Comparison of ENCODE assay signal across 1 cellular context in the genomic region with DNA sequence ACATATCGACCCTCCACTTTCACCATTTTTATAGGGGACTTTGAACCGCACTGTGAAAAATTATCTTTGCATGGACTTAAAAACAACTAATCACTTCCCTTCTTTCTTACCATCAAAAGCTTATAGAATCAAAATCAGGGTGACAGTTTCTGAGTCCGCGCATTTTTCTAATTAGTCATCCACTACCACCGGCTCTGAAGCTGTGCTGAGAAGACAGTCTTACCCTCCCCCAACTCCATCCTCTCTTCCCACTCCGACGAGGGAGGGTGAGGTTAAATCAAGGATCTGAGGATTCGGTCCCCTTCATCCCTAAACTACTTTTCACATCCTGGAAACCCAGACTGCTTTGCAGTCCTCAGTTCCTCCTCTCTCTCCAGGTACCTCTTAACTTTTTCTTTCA.
TF ChIP-seq lines count a peak whose summit lies in the region.

No MANE protein-coding gene starts in this region.

TF ChIP-seq in HepG2, 621 proteins besides CTCF, POLR2A, EP300 and RAD21 (continued from another document):
- TF ChIP-seq, protein P1, sequence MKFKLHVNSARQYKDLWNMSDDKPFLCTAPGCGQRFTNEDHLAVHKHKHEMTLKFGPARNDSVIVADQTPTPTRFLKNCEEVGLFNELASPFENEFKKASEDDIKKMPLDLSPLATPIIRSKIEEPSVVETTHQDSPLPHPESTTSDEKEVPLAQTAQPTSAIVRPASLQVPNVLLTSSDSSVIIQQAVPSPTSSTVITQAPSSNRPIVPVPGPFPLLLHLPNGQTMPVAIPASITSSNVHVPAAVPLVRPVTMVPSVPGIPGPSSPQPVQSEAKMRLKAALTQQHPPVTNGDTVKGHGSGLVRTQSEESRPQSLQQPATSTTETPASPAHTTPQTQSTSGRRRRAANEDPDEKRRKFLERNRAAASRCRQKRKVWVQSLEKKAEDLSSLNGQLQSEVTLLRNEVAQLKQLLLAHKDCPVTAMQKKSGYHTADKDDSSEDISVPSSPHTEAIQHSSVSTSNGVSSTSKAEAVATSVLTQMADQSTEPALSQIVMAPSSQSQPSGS (CRISPR knock-in tag; IDR thresholded peaks at IDR 0.05): no peak
- no peak for TF ChIP-seq FOXP1 (IDR thresholded peaks at IDR 0.05)
- no peak for TF ChIP-seq FOXP1 (CRISPR knock-in tag; IDR thresholded peaks at IDR 0.05)
- TF ChIP-seq ZNF766 (CRISPR knock-in tag; IDR thresholded peaks at IDR 0.05; ENCODE audit: borderline replicate concordance): no peak
- TF ChIP-seq BORCS8-MEF2B (CRISPR knock-in tag; IDR thresholded peaks at IDR 0.05): no peak
- no peak for TF ChIP-seq ZNF558 (CRISPR knock-in tag; IDR thresholded peaks at IDR 0.05; ENCODE audit: borderline replicate concordance)
- TF ChIP-seq ZNF788 (CRISPR knock-in tag; IDR thresholded peaks at IDR 0.05; ENCODE audit: borderline replicate concordance): no peak
- TF ChIP-seq ZMYM4 (CRISPR knock-in tag; IDR thresholded peaks at IDR 0.05): no peak
- TF ChIP-seq, protein P2, sequence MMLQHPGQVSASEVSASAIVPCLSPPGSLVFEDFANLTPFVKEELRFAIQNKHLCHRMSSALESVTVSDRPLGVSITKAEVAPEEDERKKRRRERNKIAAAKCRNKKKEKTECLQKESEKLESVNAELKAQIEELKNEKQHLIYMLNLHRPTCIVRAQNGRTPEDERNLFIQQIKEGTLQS (CRISPR knock-in tag; IDR thresholded peaks at IDR 0.05): no peak
